In genomic region chr1:54850737-54851136, GRCh38 we compare ENCODE assay signal across 1 cellular context.
TF ChIP-seq lines count a peak whose summit lies in the region.

No MANE protein-coding gene starts in this region.

TF ChIP-seq in IMR-90, 13 proteins besides CTCF, POLR2A, EP300 and RAD21 (continued from another document):
- peak; percentile 88 for TF ChIP-seq BHLHE40 (IDR thresholded peaks at IDR 0.05; ENCODE audit: low read depth, low read length)
- peak; percentile 93 for TF ChIP-seq MXI1 (IDR thresholded peaks at IDR 0.05; ENCODE audit: borderline replicate concordance, low read depth, low read length)
- peak; percentile 82 for TF ChIP-seq FOS (IDR thresholded peaks at IDR 0.05; ENCODE audit: low read depth, low read length)
- peak; percentile 43; the same call in 1 of the 2 replicates for TF ChIP-seq NFE2L2 (IDR thresholded peaks at IDR 0.05; ENCODE audit: low read depth, low read length)
- peak; percentile 55; the same call in 1 of the 2 replicates for TF ChIP-seq MAFK (IDR thresholded peaks at IDR 0.05; ENCODE audit: low read depth, low read length)
- peak; percentile 20 for TF ChIP-seq RCOR1 (IDR thresholded peaks at IDR 0.05; ENCODE audit: insufficient replicate concordance, low read length)
- TF ChIP-seq CHD1 (IDR thresholded peaks at IDR 0.05; ENCODE audit: low read depth, low read length), result no peak
- peak; percentile 38; the same call in 1 of the 2 replicates for TF ChIP-seq MAZ (IDR thresholded peaks at IDR 0.05; ENCODE audit: borderline replicate concordance, low read depth, low read length)
- TF ChIP-seq SMC3 (IDR thresholded peaks at IDR 0.05; ENCODE audit: low read depth, low read length), result no peak
